2 cellular contexts compared by ENCODE assay signal in the genomic region with DNA sequence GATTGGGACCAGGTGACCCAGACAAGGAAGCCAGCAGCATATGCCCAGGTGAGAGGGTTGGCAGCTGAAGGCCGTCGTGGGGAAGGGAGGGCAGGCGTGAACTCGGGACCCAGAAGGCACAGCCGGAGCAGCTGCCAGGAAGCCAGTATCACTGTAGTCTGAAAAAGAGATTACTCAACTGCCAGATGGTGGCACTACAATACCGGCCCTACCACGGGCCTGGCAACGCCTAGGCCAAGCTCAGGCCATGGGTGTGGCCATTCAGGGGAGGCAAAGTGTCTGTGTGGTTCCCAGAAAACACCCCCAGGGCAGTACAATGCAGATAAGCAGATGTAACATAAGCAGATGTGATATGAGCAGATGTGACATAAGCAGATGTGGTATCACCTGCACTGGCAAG.
TF ChIP-seq lines count a peak whose summit lies in the region.

No MANE protein-coding gene starts in this region.

TF ChIP-seq in IMR-90, 13 proteins besides CTCF, POLR2A, EP300 and RAD21:
- TF ChIP-seq CEBPB (IDR thresholded peaks at IDR 0.05; ENCODE audit: low read depth, low read length): no peak
- TF ChIP-seq MXI1 (IDR thresholded peaks at IDR 0.05; ENCODE audit: borderline replicate concordance, low read depth, low read length): no peak
- no peak for TF ChIP-seq RFX5 (IDR thresholded peaks at IDR 0.05; ENCODE audit: low read depth, low read length)
- no peak for TF ChIP-seq FOS (IDR thresholded peaks at IDR 0.05; ENCODE audit: low read depth, low read length)
- TF ChIP-seq BHLHE40 (IDR thresholded peaks at IDR 0.05; ENCODE audit: low read depth, low read length): no peak
- TF ChIP-seq, protein P1, sequence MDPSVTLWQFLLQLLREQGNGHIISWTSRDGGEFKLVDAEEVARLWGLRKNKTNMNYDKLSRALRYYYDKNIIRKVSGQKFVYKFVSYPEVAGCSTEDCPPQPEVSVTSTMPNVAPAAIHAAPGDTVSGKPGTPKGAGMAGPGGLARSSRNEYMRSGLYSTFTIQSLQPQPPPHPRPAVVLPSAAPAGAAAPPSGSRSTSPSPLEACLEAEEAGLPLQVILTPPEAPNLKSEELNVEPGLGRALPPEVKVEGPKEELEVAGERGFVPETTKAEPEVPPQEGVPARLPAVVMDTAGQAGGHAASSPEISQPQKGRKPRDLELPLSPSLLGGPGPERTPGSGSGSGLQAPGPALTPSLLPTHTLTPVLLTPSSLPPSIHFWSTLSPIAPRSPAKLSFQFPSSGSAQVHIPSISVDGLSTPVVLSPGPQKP (IDR thresholded peaks at IDR 0.05; ENCODE audit: borderline replicate concordance, low read depth, low read length): no peak
- TF ChIP-seq NFE2L2 (IDR thresholded peaks at IDR 0.05; ENCODE audit: low read depth, low read length): no peak
- TF ChIP-seq, protein P2, sequence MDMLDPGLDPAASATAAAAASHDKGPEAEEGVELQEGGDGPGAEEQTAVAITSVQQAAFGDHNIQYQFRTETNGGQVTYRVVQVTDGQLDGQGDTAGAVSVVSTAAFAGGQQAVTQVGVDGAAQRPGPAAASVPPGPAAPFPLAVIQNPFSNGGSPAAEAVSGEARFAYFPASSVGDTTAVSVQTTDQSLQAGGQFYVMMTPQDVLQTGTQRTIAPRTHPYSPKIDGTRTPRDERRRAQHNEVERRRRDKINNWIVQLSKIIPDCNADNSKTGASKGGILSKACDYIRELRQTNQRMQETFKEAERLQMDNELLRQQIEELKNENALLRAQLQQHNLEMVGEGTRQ (IDR thresholded peaks at IDR 0.05; ENCODE audit: low read depth, low read length): no peak
- no peak for TF ChIP-seq CHD1 (IDR thresholded peaks at IDR 0.05; ENCODE audit: low read depth, low read length)
- TF ChIP-seq MAZ (IDR thresholded peaks at IDR 0.05; ENCODE audit: borderline replicate concordance, low read depth, low read length): no peak
- no peak for TF ChIP-seq MAFK (IDR thresholded peaks at IDR 0.05; ENCODE audit: low read depth, low read length)
TF ChIP-seq in IMR-90: peak in this region for 0.

TF ChIP-seq in H1, 55 proteins besides CTCF, POLR2A, EP300 and RAD21:
- TF ChIP-seq ASH2L (IDR thresholded peaks at IDR 0.05; ENCODE audit: low read length) (no peak), POU5F1 (IDR thresholded peaks at IDR 0.05; ENCODE audit: low read depth, low read length) (no peak), ATF3 (IDR thresholded peaks at IDR 0.05; ENCODE audit: insufficient read depth, low read depth, low read length) (no peak), CREB1 (IDR thresholded peaks at IDR 0.05) (no peak), RXRA (IDR thresholded peaks at IDR 0.05; ENCODE audit: insufficient read depth, low read depth, low read length) (no peak), E2F6 (IDR thresholded peaks at IDR 0.05) (no peak), TAF1 (IDR thresholded peaks at IDR 0.05; ENCODE audit: low read depth, low read length) (no peak), RNF2 (IDR thresholded peaks at IDR 0.05; ENCODE audit: borderline replicate concordance, low read depth, low read length, missing control alignments, poor library complexity, severe bottlenecking) (no peak), CEBPB (IDR thresholded peaks at IDR 0.05; ENCODE audit: low read depth, low read length) (no peak), SIX5 (IDR thresholded peaks at IDR 0.05; ENCODE audit: low read depth, low read length) (no peak), KDM1A (IDR thresholded peaks at IDR 0.05; ENCODE audit: borderline replicate concordance, low read length) (no peak), JUN (IDR thresholded peaks at IDR 0.05; ENCODE audit: low read depth, low read length) (no peak), SP2 (IDR thresholded peaks at IDR 0.05; ENCODE audit: low read length) (no peak)
